Comparison of ENCODE assay signal across 1 cellular context in genomic region chr14:24058260-24058950, GRCh38.
TF ChIP-seq lines count a peak whose summit lies in the region.

No MANE protein-coding gene starts in this region.

TF ChIP-seq in HepG2, 621 proteins besides CTCF, POLR2A, EP300 and RAD21 (continued from another document and continues in another):
- TF ChIP-seq ZNF850 (CRISPR knock-in tag; conservative IDR thresholded peaks at IDR 0.05) (no peak), ZFP37 (CRISPR knock-in tag; IDR thresholded peaks at IDR 0.05; ENCODE audit: borderline replicate concordance) (no peak), ZNF543 (CRISPR knock-in tag; IDR thresholded peaks at IDR 0.05) (peak; percentile 95; the same call in 1 of the 2 replicates), ZNF30 (CRISPR knock-in tag; IDR thresholded peaks at IDR 0.05) (no peak), IRF1 (CRISPR knock-in tag; IDR thresholded peaks at IDR 0.05; ENCODE audit: low read depth) (no peak), THRA (CRISPR knock-in tag; IDR thresholded peaks at IDR 0.05; ENCODE audit: borderline replicate concordance) (peak; percentile 82), ZNF790 (CRISPR knock-in tag; IDR thresholded peaks at IDR 0.05; ENCODE audit: borderline replicate concordance) (no peak), RBM39 (IDR thresholded peaks at IDR 0.05; ENCODE audit: low read depth, low read length, poor library complexity, severe bottlenecking) (no peak), TERF1 (CRISPR knock-in tag; IDR thresholded peaks at IDR 0.05) (no peak), ZNF776 (CRISPR knock-in tag; IDR thresholded peaks at IDR 0.05) (no peak), HNRNPUL1 (IDR thresholded peaks at IDR 0.05; ENCODE audit: low read depth, low read length) (no peak), KLF16 (CRISPR knock-in tag; IDR thresholded peaks at IDR 0.05) (peak in 1 of 2 experiments; percentile 54; a peak in 1 of 4 replicates), ZNF431 (CRISPR knock-in tag; IDR thresholded peaks at IDR 0.05; ENCODE audit: borderline replicate concordance, low read depth) (no peak), ZNF343 (CRISPR knock-in tag; IDR thresholded peaks at IDR 0.05) (peak; percentile 83; the same call in 1 of the 2 replicates), RELA (CRISPR knock-in tag; IDR thresholded peaks at IDR 0.05) (0 out of 2 replicates have a peak, but pooled peaks have one; percentile 33), RNF2 (conservative IDR thresholded peaks at IDR 0.05; ENCODE audit: low read depth) (no peak), NFYC (CRISPR knock-in tag; IDR thresholded peaks at IDR 0.05) (peak; percentile 44), HCFC1 (IDR thresholded peaks at IDR 0.05; ENCODE audit: low read depth, low read length) (no peak), NCOR1 (IDR thresholded peaks at IDR 0.05; ENCODE audit: borderline replicate concordance, low read length) (no peak), ZBTB25 (CRISPR knock-in tag; IDR thresholded peaks at IDR 0.05) (peak; percentile 71; the same call in 1 of the 2 replicates), HIC2 (CRISPR knock-in tag; IDR thresholded peaks at IDR 0.05; ENCODE audit: low read depth) (no peak), FOXA1 (IDR thresholded peaks at IDR 0.05) (no peak), FOXA1 (CRISPR knock-in tag; IDR thresholded peaks at IDR 0.05) (no peak), ZHX2 (IDR thresholded peaks at IDR 0.05; ENCODE audit: low read depth) (no peak), ZHX2 (CRISPR knock-in tag; IDR thresholded peaks at IDR 0.05; ENCODE audit: borderline replicate concordance) (no peak), ZNF17 (CRISPR knock-in tag; IDR thresholded peaks at IDR 0.05) (no peak), ZBTB4 (CRISPR knock-in tag; IDR thresholded peaks at IDR 0.05; ENCODE audit: borderline replicate concordance) (0 out of 2 replicates have a peak, but pooled peaks have one; percentile 45), GLMP (CRISPR knock-in tag; IDR thresholded peaks at IDR 0.05; ENCODE audit: borderline replicate concordance) (no peak), ZBTB7B (CRISPR knock-in tag; IDR thresholded peaks at IDR 0.05) (peak; percentile 67), ZNF614 (CRISPR knock-in tag; IDR thresholded peaks at IDR 0.05; ENCODE audit: borderline replicate concordance) (peak; percentile 90; the same call in 1 of the 2 replicates), NR2F6 (IDR thresholded peaks at IDR 0.05) (no peak), NR2F6 (CRISPR knock-in tag; IDR thresholded peaks at IDR 0.05) (peak; percentile 59; the same call in 1 of the 2 replicates), AKNA (CRISPR knock-in tag; IDR thresholded peaks at IDR 0.05; ENCODE audit: borderline replicate concordance) (no peak), ZNF605 (CRISPR knock-in tag; IDR thresholded peaks at IDR 0.05) (peak; percentile 74; the same call in 1 of the 2 replicates), TFAP4 (IDR thresholded peaks at IDR 0.05; ENCODE audit: borderline replicate concordance, low read depth) (no peak; the same call in 1 of the 2 replicates)
